In the genomic region with DNA sequence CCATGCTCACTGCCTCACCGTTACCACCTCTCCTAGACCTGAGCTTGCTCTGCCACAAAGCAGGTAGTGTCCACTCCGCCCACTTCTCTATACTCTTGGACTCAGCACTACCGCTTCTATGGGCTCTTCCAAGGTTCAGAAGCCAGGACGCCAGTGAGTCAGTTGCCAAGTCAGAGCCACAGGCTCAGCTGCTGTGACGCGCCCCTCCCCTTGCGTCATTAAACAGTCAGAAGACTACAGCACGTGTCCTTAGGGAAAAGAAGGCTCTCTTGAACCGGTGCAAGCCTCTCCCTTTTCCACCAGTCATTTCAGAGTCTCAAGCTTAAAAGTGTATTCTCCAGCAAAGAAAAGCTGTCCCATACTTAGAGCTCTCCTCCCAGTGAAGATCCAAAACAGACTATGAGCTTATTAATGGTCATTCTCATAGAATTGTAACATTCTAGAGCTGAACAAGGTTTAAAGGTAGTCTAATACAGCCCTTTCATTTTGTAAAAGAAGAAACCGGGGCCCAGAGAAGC, we compare ENCODE assay signal across 8 cellular contexts. TPM values are rescaled to one million over a fixed set of nuclear protein-coding genes. Genes with fewer than 3 reads are reported as not detected.
DNase-seq lines count a peak whose midpoint lies in the region; ATAC-seq and TF ChIP-seq lines count a peak whose summit lies in the region.

No MANE protein-coding gene starts in this region.

- POLR2A ChIA-PET in WTC11 (lab: Charles Lee), result no interaction called here

- no peak overlapping the region for H3K4me3 Mint-ChIP-seq in WTC11

- DNase-seq in WTC11 (ENCODE audit: low spot score) (no peak), kidney glomerular epithelial cell (lab: John Stamatoyannopoulos, UW) (peak; percentile 88)
- DNase-seq in stimulated activated CD4-positive, alpha-beta T cell treated with anti-CD3 and anti-CD28 coated beads, Interleukin-4, amount 100 ng/mL, for 24 hours, result no peak
- DNase-seq in stimulated activated naive CD4-positive, alpha-beta T cell treated with Interleukin-2 at 50 U/mL for 16 hours (lab: John Stamatoyannopoulos, UW), result no peak

- no peaks in the 10 kb centered on the region for H3K27me3 Mint-ChIP-seq in WTC11 (ENCODE audit: low read depth)

- H3K36me3 Mint-ChIP-seq in WTC11, result no peaks in the 10 kb centered on the region

- peak; percentile 58 for ATAC-seq in GM19035 (IDR thresholded peaks at IDR 0.05; ENCODE audit: unreplicated experiment)
- peak; percentile 14 for ATAC-seq in HG03460 (IDR thresholded peaks at IDR 0.05; ENCODE audit: unreplicated experiment)
- ATAC-seq in WTC11, result peak; percentile 63
- no peak for ATAC-seq in HG03342 (IDR thresholded peaks at IDR 0.05; ENCODE audit: unreplicated experiment)
- ATAC-seq in GM19463 (IDR thresholded peaks at IDR 0.05; ENCODE audit: unreplicated experiment), result no peak

- H3K9me3 Mint-ChIP-seq in WTC11, result peaks cover 13% of the 10 kb centered on the region; the same call in 1 of the 2 replicates

- no peak for TF ChIP-seq CTCF in WTC11 (IDR thresholded peaks at IDR 0.05)

- H3K4me1 Mint-ChIP-seq in WTC11, result 0 out of 2 replicates have a peak, but pooled peaks cover 3% of the 10 kb centered on the region

- CTCF ChIA-PET in WTC11 (lab: Charles Lee), result no interaction called here

- no peak overlapping the region for H3K27ac Mint-ChIP-seq in WTC11

TF ChIP-seq in WTC11, 78 proteins besides CTCF, POLR2A, EP300 and RAD21:
- TF ChIP-seq, protein P1, sequence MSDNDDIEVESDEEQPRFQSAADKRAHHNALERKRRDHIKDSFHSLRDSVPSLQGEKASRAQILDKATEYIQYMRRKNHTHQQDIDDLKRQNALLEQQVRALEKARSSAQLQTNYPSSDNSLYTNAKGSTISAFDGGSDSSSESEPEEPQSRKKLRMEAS (CRISPR knock-in tag; IDR thresholded peaks at IDR 0.05), result no peak
- peak; percentile 62 for TF ChIP-seq GABPB1 (CRISPR knock-in tag; IDR thresholded peaks at IDR 0.05)

RNA-seq across cellular contexts. Expression of a gene that starts 41.0 kb away (rescaled TPM):
- total RNA-seq in WTC11 (2021), result 9.4 to 12.8 TPM (median 11.6 TPM) in 3 replicates

Comparison
In these comparisons a context has a peak if more than half of its experiments do, and no peak if none do; other contexts are left out.
1. ATAC-seq: peak in GM19035 (single experiment), HG03460 (single experiment) and WTC11 (single experiment); none in HG03342 (single experiment) and GM19463 (single experiment).